In genomic region chr5:151670074-151670686, GRCh38 we compare ENCODE assay signal across 14 cellular contexts. TPM values are rescaled to one million over a fixed set of nuclear protein-coding genes. Genes with fewer than 3 reads are reported as not detected.
DNase-seq lines count a peak whose midpoint lies in the region; ATAC-seq and TF ChIP-seq lines count a peak whose summit lies in the region.
"Had no signal": no experiment of that assay in that cellular context is flagged by ENCODE, and none has a peak within 500 bp of the region (broad histone marks: within the 10 kb centered on the region; RNA-seq: fewer than 3 reads in every experiment).

No MANE protein-coding gene starts in this region.

- H3K36me3 ChIP-seq in body of pancreas (replicated peaks in 1 of 2; ENCODE audit: insufficient read depth in 1 of 2, low read depth in 2 of 2), result no peaks in the 10 kb centered on the region
- H3K36me3 ChIP-seq in prostate gland, result peaks cover 0 to 11% of the 10 kb centered on the region in 2 donors

- intact Hi-C loops in body of pancreas (cut with DNase I) (no loop called here), prostate gland (cut with DNase I) (loop anchor here (10.0 kb wide), 1 partner anchor 415 kb away; the partner anchor contains the start of gene GM2A)

- peaks cover 22% of the 10 kb centered on the region for H3K4me1 ChIP-seq in body of pancreas
- peaks cover 3% of the 10 kb centered on the region for H3K4me1 ChIP-seq in prostate gland (replicated peaks)
- H3K4me1 ChIP-seq: HAP-1 had no signal

- no peaks in the 10 kb centered on the region for H3K27me3 Mint-ChIP-seq in stimulated activated naive B cell treated with anti-CD40 and anti-IgM and Interleukin-4, amounts not matched to agents 10 μg/mL and 1 μg/mL and 100 μg/mL, for 72 hours

- no peaks in the 10 kb centered on the region for H3K9me3 Mint-ChIP-seq in stimulated activated naive B cell treated with anti-CD40 and anti-IgM and Interleukin-4, amounts not matched to agents 10 μg/mL and 1 μg/mL and 100 μg/mL, for 72 hours

- H3K4me3 Mint-ChIP-seq in stimulated activated naive B cell treated with anti-CD40 and anti-IgM and Interleukin-4, amounts not matched to agents 10 μg/mL and 1 μg/mL and 100 μg/mL, for 72 hours, result no peak overlapping the region

- no peak overlapping the region for H3K27ac Mint-ChIP-seq in stimulated activated naive B cell treated with anti-CD40 and anti-IgM and Interleukin-4, amounts not matched to agents 10 μg/mL and 1 μg/mL and 100 μg/mL, for 72 hours

- no peaks in the 10 kb centered on the region for H3K36me3 Mint-ChIP-seq in stimulated activated naive B cell treated with anti-CD40 and anti-IgM and Interleukin-4, amounts not matched to agents 10 μg/mL and 1 μg/mL and 100 μg/mL, for 72 hours

- H3K4me3 ChIP-seq in body of pancreas (no peak overlapping the region), prostate gland (no peak overlapping the region)
- H3K4me3 ChIP-seq: HAP-1 had no signal

- H3K9me3 ChIP-seq in body of pancreas, result no peaks in the 10 kb centered on the region
- H3K9me3 ChIP-seq in prostate gland, result no peaks in the 10 kb centered on the region
- H3K9me3 ChIP-seq: HAP-1 had no signal

- H3K4me1 Mint-ChIP-seq in stimulated activated naive B cell treated with anti-CD40 and anti-IgM and Interleukin-4, amounts not matched to agents 10 μg/mL and 1 μg/mL and 100 μg/mL, for 72 hours, result peaks cover 0 to 2% of the 10 kb centered on the region in 2 donors

- TF ChIP-seq POLR2A in body of pancreas (IDR thresholded peaks at IDR 0.05), result no peak
- no peak for TF ChIP-seq POLR2A in prostate gland (IDR thresholded peaks at IDR 0.05)

- WGBS in body of pancreas, 2 donors, result 42 to 54% methylated on average over 4 of the region's 4 CpGs
- WGBS in prostate gland, result 42% methylated on average over 4 of the region's 4 CpGs

- H3K27me3 ChIP-seq in body of pancreas, result no peaks in the 10 kb centered on the region
- H3K27me3 ChIP-seq in prostate gland (replicated peaks; ENCODE audit: insufficient read depth), result no peaks in the 10 kb centered on the region

- ATAC-seq in body of pancreas, result peak; percentile 41
- no peak for ATAC-seq in stimulated activated naive B cell treated with anti-CD40 and anti-IgM and Interleukin-4, amounts not matched to agents 10 μg/mL and 1 μg/mL and 100 μg/mL, for 72 hours (replicated peaks)

- TF ChIP-seq CTCF in body of pancreas (IDR thresholded peaks at IDR 0.05), result no peak
- TF ChIP-seq CTCF in prostate gland (IDR thresholded peaks at IDR 0.05), result no peak

- peak; percentile 52 for DNase-seq in A172 (ENCODE audit: low spot score)
- DNase-seq in body of pancreas, result no peak
- DNase-seq in iris pigment epithelial cell (ENCODE audit: low read depth), result peak; percentile 55
- no peak for DNase-seq in prostate gland (ENCODE audit: low spot score)
- no peak for DNase-seq in COLO829 (ENCODE audit: low spot score)
- no peak for DNase-seq in stimulated activated naive B cell treated with anti-CD40 and anti-IgM and Interleukin-4, amounts not matched to agents 10 μg/mL and 1 μg/mL and 100 μg/mL, for 72 hours
- DNase-seq in GM19238 (ENCODE audit: insufficient read length, low spot score), result no peak
- DNase-seq in NOMO-1 treated with dmso at 0.1 percent for 144 hours (lab: John Stamatoyannopoulos, UW; ENCODE audit: unreplicated experiment), result no peak
- DNase-seq: ACHN, DMS 273 treated with DMSO at 0.1 percent for 48 hours, NCI-H1436, NCI-H748 treated with DMSO at 0.1 percent for 48 hours, occipital lobe had no signal

- H3K27ac ChIP-seq in body of pancreas (peak overlapping the region in 1 of 4 donors; percentile 36), prostate gland (peak overlapping the region; percentile 3 to 68)

RNA-seq across cellular contexts. Expression of gene SPARC, which starts 16.5 kb away (rescaled TPM):
- 3,811 and 5,357 TPM in 2 replicates for total RNA-seq in A172 (2014; rRNA removed; shearing (Covaris generic))
- total RNA-seq in body of pancreas, result 100 to 1,000 TPM in 1 of 2 donors, 10 to 100 TPM in 1; 76.0 to 168 TPM
- 1,000 to 10,000 TPM in 1 of 2 donors, 100 to 1,000 TPM in 1; 101 to 2,249 TPM for total RNA-seq in prostate gland

Comparison
In these comparisons a context has a peak if more than half of its experiments do, and no peak if none do; other contexts are left out.
1. DNase-seq: peak in A172 (single experiment) and iris pigment epithelial cell (single experiment); none in body of pancreas (0 of 4), prostate gland (single experiment), COLO829 (single experiment), stimulated activated naive B cell treated with anti-CD40 and anti-IgM and Interleukin-4, amounts not matched to agents 10 μg/mL and 1 μg/mL and 100 μg/mL, for 72 hours (single experiment), GM19238 (single experiment) and NOMO-1 treated with dmso at 0.1 percent for 144 hours (single experiment).